Comparison of ENCODE assay signal across 13 cellular contexts in the genomic region with DNA sequence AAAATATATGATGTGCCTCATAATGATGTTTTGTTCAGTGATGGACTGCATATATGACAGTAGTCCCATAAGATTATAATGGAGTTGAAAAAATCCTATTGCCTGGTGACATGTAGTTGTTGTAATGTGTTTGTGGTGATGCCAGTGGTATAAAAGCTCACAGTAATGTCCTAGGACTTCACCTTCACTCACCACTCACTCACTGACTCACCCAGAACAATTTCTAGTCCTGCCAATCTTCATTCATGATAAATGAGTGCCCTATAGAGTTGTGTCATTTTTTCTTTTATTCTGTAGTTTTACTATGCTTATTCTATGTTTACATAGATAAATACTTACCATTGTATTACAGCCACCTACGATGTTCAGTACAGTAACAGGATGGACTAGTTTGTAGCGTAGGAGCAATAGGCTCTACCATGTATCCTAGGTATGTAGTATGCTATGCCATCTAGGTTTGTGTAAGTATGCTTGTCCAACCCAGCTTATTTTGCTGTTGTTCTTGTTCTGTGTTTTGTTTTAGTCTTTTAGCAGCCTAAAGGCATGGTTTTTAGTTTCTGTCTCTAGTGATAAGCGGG. TPM values are rescaled to one million over a fixed set of nuclear protein-coding genes. Genes with fewer than 3 reads are reported as not detected.
DNase-seq lines count a peak whose midpoint lies in the region; ATAC-seq and TF ChIP-seq lines count a peak whose summit lies in the region.
"Had no signal": no experiment of that assay in that cellular context is flagged by ENCODE, and none has a peak within 500 bp of the region (broad histone marks: within the 10 kb centered on the region; RNA-seq: fewer than 3 reads in every experiment).

No MANE protein-coding gene starts in this region.

- no peak for DNase-seq in activated naive CD8-positive, alpha-beta T cell treated with anti-CD3 and anti-CD28 coated beads for 36 hours
- DNase-seq in left ventricle myocardium inferior = no peak
- no peak for DNase-seq in stimulated activated naive CD8-positive, alpha-beta T cell treated with anti-CD3 and anti-CD28 coated beads, Interleukin-15, amount 100 ng/mL, for 72 hours
- DNase-seq: esophagus squamous epithelium; mesendoderm; NCI-H2029; NK-92 treated with Interleukin-12 subunit alpha and Interleukin-12 subunit beta, amount 100 ng/mL, for 24 hours; pancreas had no signal

- H3K4me3 ChIP-seq in left ventricle myocardium inferior = no peak overlapping the region
- H3K4me3 ChIP-seq: esophagus squamous epithelium, pancreas had no signal

- intact Hi-C loops in left ventricle myocardium inferior (cut with micrococcal nuclease) = no loop called here

- H3K36me3 Mint-ChIP-seq in activated naive CD8-positive, alpha-beta T cell = peaks cover 7% of the 10 kb centered on the region
- peaks cover 24% of the 10 kb centered on the region for H3K36me3 Mint-ChIP-seq in activated naive CD8-positive, alpha-beta T cell treated with anti-CD3 and anti-CD28 coated beads for 36 hours

- no peaks in the 10 kb centered on the region for H3K9me3 ChIP-seq in left ventricle myocardium inferior (replicated peaks)
- H3K9me3 ChIP-seq: esophagus squamous epithelium, pancreas had no signal

- no peaks in the 10 kb centered on the region for H3K27me3 ChIP-seq in left ventricle myocardium inferior (ENCODE audit: low read depth)
- H3K27me3 ChIP-seq: esophagus squamous epithelium, pancreas had no signal

- no peak overlapping the region for H3K4me3 Mint-ChIP-seq in activated naive CD8-positive, alpha-beta T cell
- no peak overlapping the region for H3K4me3 Mint-ChIP-seq in activated naive CD8-positive, alpha-beta T cell treated with anti-CD3 and anti-CD28 coated beads for 36 hours
- H3K4me3 Mint-ChIP-seq in stimulated activated naive CD8-positive, alpha-beta T cell treated with anti-CD3 and anti-CD28 coated beads, Interleukin-15, amount 100 ng/mL, for 72 hours = no peak overlapping the region

- no peaks in the 10 kb centered on the region for H3K27me3 Mint-ChIP-seq in activated naive CD8-positive, alpha-beta T cell
- no peaks in the 10 kb centered on the region for H3K27me3 Mint-ChIP-seq in activated naive CD8-positive, alpha-beta T cell treated with anti-CD3 and anti-CD28 coated beads for 36 hours
- no peaks in the 10 kb centered on the region for H3K27me3 Mint-ChIP-seq in stimulated activated naive CD8-positive, alpha-beta T cell treated with anti-CD3 and anti-CD28 coated beads, Interleukin-15, amount 100 ng/mL, for 72 hours

- H3K36me3 ChIP-seq in left ventricle myocardium inferior = peaks cover 5% of the 10 kb centered on the region
- H3K36me3 ChIP-seq: pancreas had no signal

- H3K9me3 Mint-ChIP-seq in activated naive CD8-positive, alpha-beta T cell (ENCODE audit: low read depth) = no peaks in the 10 kb centered on the region
- no peaks in the 10 kb centered on the region for H3K9me3 Mint-ChIP-seq in activated naive CD8-positive, alpha-beta T cell treated with anti-CD3 and anti-CD28 coated beads for 36 hours
- no peaks in the 10 kb centered on the region for H3K9me3 Mint-ChIP-seq in stimulated activated naive CD8-positive, alpha-beta T cell treated with anti-CD3 and anti-CD28 coated beads, Interleukin-15, amount 100 ng/mL, for 72 hours

- peak; percentile 66 for ATAC-seq in SK-N-SH treated with all-trans-retinoic acid at 6 μM for 48 hours
- peak; percentile 64 for ATAC-seq in stimulated activated naive CD8-positive, alpha-beta T cell treated with anti-CD3 and anti-CD28 coated beads, Interleukin-15, amount 100 ng/mL, for 72 hours
- ATAC-seq in HG02870 (IDR thresholded peaks at IDR 0.05; ENCODE audit: unreplicated experiment) = no peak
- ATAC-seq in GM19397 (IDR thresholded peaks at IDR 0.05; ENCODE audit: unreplicated experiment) = no peak
- no peak for ATAC-seq in GM18868 (IDR thresholded peaks at IDR 0.05; ENCODE audit: unreplicated experiment)

- H3K27ac Mint-ChIP-seq in activated naive CD8-positive, alpha-beta T cell = peak overlapping the region; percentile 29
- no peak overlapping the region for H3K27ac Mint-ChIP-seq in activated naive CD8-positive, alpha-beta T cell treated with anti-CD3 and anti-CD28 coated beads for 36 hours
- no peak overlapping the region for H3K27ac Mint-ChIP-seq in stimulated activated naive CD8-positive, alpha-beta T cell treated with anti-CD3 and anti-CD28 coated beads, Interleukin-15, amount 100 ng/mL, for 72 hours

- peaks cover 69% of the 10 kb centered on the region for H3K4me1 ChIP-seq in left ventricle myocardium inferior
- H3K4me1 ChIP-seq: pancreas had no signal

- H3K27ac ChIP-seq in left ventricle myocardium inferior (replicated peaks) = peak overlapping the region; percentile 55
- H3K27ac ChIP-seq: pancreas had no signal

- H3K4me1 Mint-ChIP-seq in activated naive CD8-positive, alpha-beta T cell (ENCODE audit: low read depth) = peaks cover 54% of the 10 kb centered on the region
- H3K4me1 Mint-ChIP-seq in activated naive CD8-positive, alpha-beta T cell treated with anti-CD3 and anti-CD28 coated beads for 36 hours = peaks cover 34% of the 10 kb centered on the region
- H3K4me1 Mint-ChIP-seq in stimulated activated naive CD8-positive, alpha-beta T cell treated with anti-CD3 and anti-CD28 coated beads, Interleukin-15, amount 100 ng/mL, for 72 hours = peaks cover 37% of the 10 kb centered on the region

- TF ChIP-seq CTCF in left ventricle myocardium inferior (IDR thresholded peaks at IDR 0.05; ENCODE audit: borderline replicate concordance) = no peak

TF ChIP-seq in SK-N-SH treated with all-trans-retinoic acid at 6 μM for 48 hours, 23 proteins besides CTCF, POLR2A, EP300 and RAD21 (continues in another document):
- TF ChIP-seq CSDC2 (CRISPR knock-in tag; IDR thresholded peaks at IDR 0.05) = no peak
- no peak for TF ChIP-seq PPARA (CRISPR knock-in tag; IDR thresholded peaks at IDR 0.05; ENCODE audit: borderline replicate concordance)
- TF ChIP-seq ZC3H10 (CRISPR knock-in tag; IDR thresholded peaks at IDR 0.05) = no peak
- no peak for TF ChIP-seq ISL1 (CRISPR knock-in tag; IDR thresholded peaks at IDR 0.05)
- no peak for TF ChIP-seq SNAI2 (CRISPR knock-in tag; IDR thresholded peaks at IDR 0.05)
- no peak for TF ChIP-seq ZNF8 (CRISPR knock-in tag; IDR thresholded peaks at IDR 0.05)
- TF ChIP-seq ZNF70 (CRISPR knock-in tag; IDR thresholded peaks at IDR 0.05) = no peak
- TF ChIP-seq, protein P1, sequence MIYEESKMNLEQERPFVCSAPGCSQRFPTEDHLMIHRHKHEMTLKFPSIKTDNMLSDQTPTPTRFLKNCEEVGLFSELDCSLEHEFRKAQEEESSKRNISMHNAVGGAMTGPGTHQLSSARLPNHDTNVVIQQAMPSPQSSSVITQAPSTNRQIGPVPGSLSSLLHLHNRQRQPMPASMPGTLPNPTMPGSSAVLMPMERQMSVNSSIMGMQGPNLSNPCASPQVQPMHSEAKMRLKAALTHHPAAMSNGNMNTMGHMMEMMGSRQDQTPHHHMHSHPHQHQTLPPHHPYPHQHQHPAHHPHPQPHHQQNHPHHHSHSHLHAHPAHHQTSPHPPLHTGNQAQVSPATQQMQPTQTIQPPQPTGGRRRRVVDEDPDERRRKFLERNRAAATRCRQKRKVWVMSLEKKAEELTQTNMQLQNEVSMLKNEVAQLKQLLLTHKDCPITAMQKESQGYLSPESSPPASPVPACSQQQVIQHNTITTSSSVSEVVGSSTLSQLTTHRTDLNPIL (CRISPR knock-in tag; IDR thresholded peaks at IDR 0.05; ENCODE audit: low read depth) = no peak
- TF ChIP-seq, protein P2, sequence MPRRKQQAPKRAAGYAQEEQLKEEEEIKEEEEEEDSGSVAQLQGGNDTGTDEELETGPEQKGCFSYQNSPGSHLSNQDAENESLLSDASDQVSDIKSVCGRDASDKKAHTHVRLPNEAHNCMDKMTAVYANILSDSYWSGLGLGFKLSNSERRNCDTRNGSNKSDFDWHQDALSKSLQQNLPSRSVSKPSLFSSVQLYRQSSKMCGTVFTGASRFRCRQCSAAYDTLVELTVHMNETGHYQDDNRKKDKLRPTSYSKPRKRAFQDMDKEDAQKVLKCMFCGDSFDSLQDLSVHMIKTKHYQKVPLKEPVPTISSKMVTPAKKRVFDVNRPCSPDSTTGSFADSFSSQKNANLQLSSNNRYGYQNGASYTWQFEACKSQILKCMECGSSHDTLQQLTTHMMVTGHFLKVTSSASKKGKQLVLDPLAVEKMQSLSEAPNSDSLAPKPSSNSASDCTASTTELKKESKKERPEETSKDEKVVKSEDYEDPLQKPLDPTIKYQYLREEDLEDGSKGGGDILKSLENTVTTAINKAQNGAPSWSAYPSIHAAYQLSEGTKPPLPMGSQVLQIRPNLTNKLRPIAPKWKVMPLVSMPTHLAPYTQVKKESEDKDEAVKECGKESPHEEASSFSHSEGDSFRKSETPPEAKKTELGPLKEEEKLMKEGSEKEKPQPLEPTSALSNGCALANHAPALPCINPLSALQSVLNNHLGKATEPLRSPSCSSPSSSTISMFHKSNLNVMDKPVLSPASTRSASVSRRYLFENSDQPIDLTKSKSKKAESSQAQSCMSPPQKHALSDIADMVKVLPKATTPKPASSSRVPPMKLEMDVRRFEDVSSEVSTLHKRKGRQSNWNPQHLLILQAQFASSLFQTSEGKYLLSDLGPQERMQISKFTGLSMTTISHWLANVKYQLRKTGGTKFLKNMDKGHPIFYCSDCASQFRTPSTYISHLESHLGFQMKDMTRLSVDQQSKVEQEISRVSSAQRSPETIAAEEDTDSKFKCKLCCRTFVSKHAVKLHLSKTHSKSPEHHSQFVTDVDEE (CRISPR knock-in tag; IDR thresholded peaks at IDR 0.05) = no peak
- TF ChIP-seq, protein P3, sequence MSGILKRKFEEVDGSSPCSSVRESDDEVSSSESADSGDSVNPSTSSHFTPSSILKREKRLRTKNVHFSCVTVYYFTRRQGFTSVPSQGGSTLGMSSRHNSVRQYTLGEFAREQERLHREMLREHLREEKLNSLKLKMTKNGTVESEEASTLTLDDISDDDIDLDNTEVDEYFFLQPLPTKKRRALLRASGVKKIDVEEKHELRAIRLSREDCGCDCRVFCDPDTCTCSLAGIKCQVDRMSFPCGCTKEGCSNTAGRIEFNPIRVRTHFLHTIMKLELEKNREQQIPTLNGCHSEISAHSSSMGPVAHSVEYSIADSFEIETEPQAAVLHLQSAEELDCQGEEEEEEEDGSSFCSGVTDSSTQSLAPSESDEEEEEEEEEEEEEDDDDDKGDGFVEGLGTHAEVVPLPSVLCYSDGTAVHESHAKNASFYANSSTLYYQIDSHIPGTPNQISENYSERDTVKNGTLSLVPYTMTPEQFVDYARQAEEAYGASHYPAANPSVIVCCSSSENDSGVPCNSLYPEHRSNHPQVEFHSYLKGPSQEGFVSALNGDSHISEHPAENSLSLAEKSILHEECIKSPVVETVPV (CRISPR knock-in tag; IDR thresholded peaks at IDR 0.05) = no peak
- TF ChIP-seq ZNF565 (CRISPR knock-in tag; conservative IDR thresholded peaks at IDR 0.05; ENCODE audit: low read depth) = no peak
- TF ChIP-seq TOX (CRISPR knock-in tag; IDR thresholded peaks at IDR 0.05; ENCODE audit: borderline replicate concordance) = no peak
- TF ChIP-seq ZFP3 (CRISPR knock-in tag; IDR thresholded peaks at IDR 0.05) = no peak
- TF ChIP-seq ARNTL (CRISPR knock-in tag; IDR thresholded peaks at IDR 0.05; ENCODE audit: borderline replicate concordance, low read depth) = no peak
- TF ChIP-seq GLIS3 (CRISPR knock-in tag; IDR thresholded peaks at IDR 0.05) = no peak
- TF ChIP-seq OSR1 (CRISPR knock-in tag; IDR thresholded peaks at IDR 0.05) = no peak

RNA-seq across cellular contexts. Expression of a gene that starts 19.8 kb away (rescaled TPM):
- total RNA-seq in activated naive CD8-positive, alpha-beta T cell treated with anti-CD3 and anti-CD28 coated beads for 36 hours = 10 to 100 TPM; 26.1 to 26.7 TPM
- total RNA-seq in left ventricle myocardium inferior = 202 TPM

Comparison
In these comparisons a context has a peak if more than half of its experiments do, and no peak if none do; other contexts are left out.
1. ATAC-seq: peak in SK-N-SH treated with all-trans-retinoic acid at 6 μM for 48 hours (single experiment) and stimulated activated naive CD8-positive, alpha-beta T cell treated with anti-CD3 and anti-CD28 coated beads, Interleukin-15, amount 100 ng/mL, for 72 hours (single experiment); none in HG02870 (single experiment), GM19397 (single experiment) and GM18868 (single experiment).